ENCODE assay signal across 17 cellular contexts in genomic region chr2:171479154-171479814, GRCh38. TPM values are rescaled to one million over a fixed set of nuclear protein-coding genes. Genes with fewer than 3 reads are reported as not detected.
DNase-seq lines count a peak whose midpoint lies in the region; ATAC-seq, FAIRE-seq and TF ChIP-seq lines count a peak whose summit lies in the region.
"Had no signal": no experiment of that assay in that cellular context is flagged by ENCODE, and none has a peak within 500 bp of the region (broad histone marks: within the 10 kb centered on the region; RNA-seq: fewer than 3 reads in every experiment).

No MANE protein-coding gene starts in this region.

- RAD21 ChIA-PET in GM12878 (lab: Charles Lee; ENCODE audit: unreplicated experiment): interaction anchor here (1.0 to 1.2 kb wide), 2 partner anchors 33 to 506 kb away, joined by 3 read pairs; no protein-coding TSS in a partner anchor

- no peak overlapping the region for H2AK5ac ChIP-seq in trophoblast cell (ENCODE audit: low read length)

- no peak overlapping the region for H3K4me3 Mint-ChIP-seq in activated CD4-positive, alpha-beta memory T cell treated with anti-CD3 and anti-CD28 coated beads, Interleukin-2, amount 10 ng/mL, durations not matched to agents 7 days and 5 days
- H3K4me3 Mint-ChIP-seq: stimulated activated naive B cell treated with anti-CD40 and anti-IgM and Interleukin-4, amounts not matched to agents 10 μg/mL and 1 μg/mL and 100 μg/mL, for 72 hours had no signal

- no peaks in the 10 kb centered on the region for H4K20me1 ChIP-seq in GM12878 (ENCODE audit: control insufficient read depth, insufficient read depth)

- no peaks in the 10 kb centered on the region for H3K27me3 Mint-ChIP-seq in activated CD4-positive, alpha-beta memory T cell treated with anti-CD3 and anti-CD28 coated beads, Interleukin-2, amount 10 ng/mL, durations not matched to agents 7 days and 5 days
- H3K27me3 Mint-ChIP-seq: stimulated activated naive B cell treated with anti-CD40 and anti-IgM and Interleukin-4, amounts not matched to agents 10 μg/mL and 1 μg/mL and 100 μg/mL, for 72 hours had no signal

- no peak overlapping the region for H3K14ac ChIP-seq in trophoblast cell (ENCODE audit: low read length)

- no peaks in the 10 kb centered on the region for H3K9me3 ChIP-seq in GM12878 (replicated peaks; ENCODE audit: control insufficient read depth, insufficient read depth, low read length)
- H3K9me3 ChIP-seq in trophoblast cell (ENCODE audit: insufficient read depth, low read depth, low read length): peaks cover 1% of the 10 kb centered on the region
- H3K9me3 ChIP-seq: left lung, upper lobe of right lung had no signal

- H3K4me1 ChIP-seq in GM12878 (ENCODE audit: control insufficient read depth, insufficient read depth, low read length) (peaks cover 37% of the 10 kb centered on the region), trophoblast cell (ENCODE audit: control insufficient read depth in 1 of 2, insufficient read depth in 2 of 2, low read length in 2 of 2) (peaks cover 2% of the 10 kb centered on the region in 2 experiments)
- H3K4me1 ChIP-seq: left lung, upper lobe of right lung had no signal

- POLR2A ChIA-PET in GM12878 (lab: Charles Lee): no interaction called here
- POLR2A ChIA-PET in activated CD4-positive, alpha-beta memory T cell treated with anti-CD3 and anti-CD28 coated beads, Interleukin-2, amount 10 ng/mL, durations not matched to agents 7 days and 5 days (lab: Charles Lee): no interaction called here

- DNase-seq in GM12891 (ENCODE audit: insufficient read length, low spot score): no peak
- DNase-seq in GM12878 (ENCODE audit: low read depth, low spot score): peak; percentile 47
- no peak for DNase-seq in trophoblast cell
- DNase-seq in NCI-H524 (lab: John Stamatoyannopoulos, UW): no peak
- DNase-seq in activated CD4-positive, alpha-beta memory T cell treated with anti-CD3 and anti-CD28 coated beads, Interleukin-2, amount 10 ng/mL, durations not matched to agents 7 days and 5 days: no peak
- no peak for DNase-seq in hippocampal formation (lab: John Stamatoyannopoulos, UW)
- DNase-seq: activated gamma-delta T cell treated with Interleukin-2 at 50 U/mL for 16 hours; Calu3; left lung; NCI-H1436; NCI-H524 treated with DMSO at 0.1 percent for 48 hours; PC-9; stimulated activated naive B cell treated with anti-CD40 and anti-IgM and Interleukin-4, amounts not matched to agents 10 μg/mL and 1 μg/mL and 100 μg/mL, for 72 hours; upper lobe of right lung; WERI-Rb-1 had no signal

- FAIRE-seq in GM12891 (lab: Jason Lieb, UNC) (peak; percentile 26), GM12878 (lab: Jason Lieb, UNC) (peak; percentile 71)

- no peak overlapping the region for H3K27ac Mint-ChIP-seq in activated CD4-positive, alpha-beta memory T cell treated with anti-CD3 and anti-CD28 coated beads, Interleukin-2, amount 10 ng/mL, durations not matched to agents 7 days and 5 days
- H3K27ac Mint-ChIP-seq: stimulated activated naive B cell treated with anti-CD40 and anti-IgM and Interleukin-4, amounts not matched to agents 10 μg/mL and 1 μg/mL and 100 μg/mL, for 72 hours had no signal

- H3K9ac ChIP-seq in GM12878 (ENCODE audit: control insufficient read depth, insufficient read depth, low read length) (0 out of 2 replicates have a peak overlapping the region, but pooled peaks have one; percentile 21), trophoblast cell (ENCODE audit: low read length) (no peak overlapping the region)

- in situ Hi-C loops in GM12878 (cut with MboI): no loop called here

- peak overlapping the region; percentile 73 for H3K27ac ChIP-seq in GM12878 (ENCODE audit: control insufficient read depth, insufficient read depth)
- H3K27ac ChIP-seq in trophoblast cell (ENCODE audit: low read depth, low read length): no peak overlapping the region
- H3K27ac ChIP-seq: left lung, PC-9, upper lobe of right lung, WERI-Rb-1 had no signal

- TF ChIP-seq POLR2A in GM12891 (IDR thresholded peaks at IDR 0.05; ENCODE audit: low read depth, low read length) (no peak), GM12878 (IDR thresholded peaks at IDR 0.05; ENCODE audit: low read depth, low read length) (no peak)

- CTCF ChIA-PET in GM12878 (lab: Yijun Ruan, JAX): interaction anchor here (0.6 to 0.9 kb wide), 2 partner anchors 16 to 45 kb away, joined by 3 to 6 read pairs; partner anchors contain the start of genes DCAF17 and METTL8
- CTCF ChIA-PET in activated CD4-positive, alpha-beta memory T cell treated with anti-CD3 and anti-CD28 coated beads, Interleukin-2, amount 10 ng/mL, durations not matched to agents 7 days and 5 days (lab: Charles Lee): no interaction called here

- no peak overlapping the region for H3K23ac ChIP-seq in trophoblast cell (ENCODE audit: low read length)

- H2BK12ac ChIP-seq in trophoblast cell (ENCODE audit: low read length): no peak overlapping the region

- H4K8ac ChIP-seq in trophoblast cell (ENCODE audit: low read depth, low read length): no peak overlapping the region

- TF ChIP-seq RAD21 in GM12878 (IDR thresholded peaks at IDR 0.05; ENCODE audit: insufficient read depth, low read depth, low read length): peak; percentile 29

- intact Hi-C loops in GM12878 (cut with micrococcal nuclease; ENCODE audit: unreplicated experiment): no loop called here

- SMC1A ChIA-PET in GM12878 (lab: Charles Lee; ENCODE audit: uncharacterized antibody, unreplicated experiment): interaction anchor here (0.7 to 1.9 kb wide), 3 partner anchors 8 to 74 kb away, joined by 3 to 6 read pairs (median 6); no protein-coding TSS in a partner anchor

- TF ChIP-seq CTCF in GM12878 (IDR thresholded peaks at IDR 0.05 in 2 of 3, conservative IDR thresholded peaks at IDR 0.05 in 1 of 3; ENCODE audit: control insufficient read depth in 2 of 3, extremely low read depth in 1 of 3, insufficient read depth in 1 of 3, low read depth in 3 of 3, low read length in 3 of 3): no peak

- no peak overlapping the region for H4K91ac ChIP-seq in trophoblast cell (ENCODE audit: low read depth, low read length)

- H2AFZ ChIP-seq in GM12878 (ENCODE audit: control insufficient read depth, low read depth, low read length) (no peak overlapping the region), trophoblast cell (ENCODE audit: insufficient read depth, low read length, poor library complexity) (no peak overlapping the region)
- H2AFZ ChIP-seq: PC-9 had no signal

- H3K4me3 ChIP-seq in GM12878 (no peak overlapping the region), trophoblast cell (ENCODE audit: low read depth, low read length) (no peak overlapping the region)
- H3K4me3 ChIP-seq: left lung, PC-9, upper lobe of right lung had no signal

- H3K4ac ChIP-seq in trophoblast cell (ENCODE audit: low read depth, low read length): no peak overlapping the region

- H3K18ac ChIP-seq in trophoblast cell (ENCODE audit: low read length): no peak overlapping the region

- no TSS peak for BruUV-seq in GM12878 (replicated peaks; lab: Mats Ljungman, UMichigan)

- no peak for TF ChIP-seq EP300 in GM12878 (IDR thresholded peaks at IDR 0.05; ENCODE audit: borderline replicate concordance in 1 of 2, control insufficient read depth in 1 of 2, low read depth in 2 of 2, low read length in 2 of 2)

- peaks cover 26% of the 10 kb centered on the region for H3K36me3 Mint-ChIP-seq in activated CD4-positive, alpha-beta memory T cell treated with anti-CD3 and anti-CD28 coated beads, Interleukin-2, amount 10 ng/mL, durations not matched to agents 7 days and 5 days (ENCODE audit: low read depth)

- H3K9me3 Mint-ChIP-seq in activated CD4-positive, alpha-beta memory T cell treated with anti-CD3 and anti-CD28 coated beads, Interleukin-2, amount 10 ng/mL, durations not matched to agents 7 days and 5 days: no peaks in the 10 kb centered on the region
- H3K9me3 Mint-ChIP-seq: stimulated activated naive B cell treated with anti-CD40 and anti-IgM and Interleukin-4, amounts not matched to agents 10 μg/mL and 1 μg/mL and 100 μg/mL, for 72 hours had no signal

- H2BK5ac ChIP-seq in trophoblast cell (ENCODE audit: low read depth, low read length, poor library complexity): no peak overlapping the region

- H3K4me1 Mint-ChIP-seq in activated CD4-positive, alpha-beta memory T cell treated with anti-CD3 and anti-CD28 coated beads, Interleukin-2, amount 10 ng/mL, durations not matched to agents 7 days and 5 days: peaks cover 6% of the 10 kb centered on the region
- H3K4me1 Mint-ChIP-seq: stimulated activated naive B cell treated with anti-CD40 and anti-IgM and Interleukin-4, amounts not matched to agents 10 μg/mL and 1 μg/mL and 100 μg/mL, for 72 hours had no signal

- no peak overlapping the region for H2BK120ac ChIP-seq in trophoblast cell (ENCODE audit: insufficient read depth, low read length, poor library complexity)

- H3K4me2 ChIP-seq in GM12878 (ENCODE audit: control insufficient read depth, insufficient read depth): peak overlapping the region; percentile 82
- H3K4me2 ChIP-seq in trophoblast cell (ENCODE audit: low read length): no peak overlapping the region
- H3K4me2 ChIP-seq: PC-9 had no signal

- H3K36me3 ChIP-seq in GM12878 (ENCODE audit: control insufficient read depth in 2 of 2, insufficient read depth in 2 of 2, low read length in 1 of 2): peaks cover 4 to 7% of the 10 kb centered on the region in 2 experiments; a peak in 2 of 4 replicates
- H3K36me3 ChIP-seq in trophoblast cell (ENCODE audit: control insufficient read depth in 1 of 2, insufficient read depth in 2 of 2, low read length in 2 of 2): peaks cover 2% of the 10 kb centered on the region in 2 experiments

- 1% methylated on average over 3 of the region's 3 CpGs for WGBS in GM12878 (ENCODE audit: insufficient coverage, insufficient replicate concordance, low lambda C conversion rate, missing lambda C conversion rate)
- no CpG with 5 or more reads among the region's 3 CpGs for WGBS in trophoblast cell (ENCODE audit: extremely low coverage, insufficient coverage, insufficient read length)

- peak; percentile 59 for ATAC-seq in GM21360 (IDR thresholded peaks at IDR 0.05; ENCODE audit: unreplicated experiment)
- peak; percentile 52 for ATAC-seq in HG03342 (IDR thresholded peaks at IDR 0.05; ENCODE audit: unreplicated experiment)
- peak; percentile 79 for ATAC-seq in GM12878
- ATAC-seq: left lung; stimulated activated naive B cell treated with anti-CD40 and anti-IgM and Interleukin-4, amounts not matched to agents 10 μg/mL and 1 μg/mL and 100 μg/mL, for 72 hours; upper lobe of right lung had no signal

- no peaks in the 10 kb centered on the region for H3K79me1 ChIP-seq in trophoblast cell (ENCODE audit: low read length)

- H3K27me3 ChIP-seq in GM12878 (replicated peaks in 1 of 2; ENCODE audit: control insufficient read depth in 2 of 2, insufficient read depth in 2 of 2, low read length in 1 of 2) (no peaks in the 10 kb centered on the region), trophoblast cell (ENCODE audit: insufficient read depth, low read length) (no peaks in the 10 kb centered on the region)
- H3K27me3 ChIP-seq: left lung, upper lobe of right lung had no signal

- no peaks in the 10 kb centered on the region for H3K79me2 ChIP-seq in GM12878 (ENCODE audit: control insufficient read depth, insufficient read depth, low read length)
- no peaks in the 10 kb centered on the region for H3K79me2 ChIP-seq in trophoblast cell (ENCODE audit: control insufficient read depth, insufficient read depth, low read length, poor library complexity)

- H4K12ac ChIP-seq in trophoblast cell (ENCODE audit: low read depth, low read length): no peak overlapping the region

RNA-seq across cellular contexts. Expression of gene CYBRD1, which starts 43.0 kb away (rescaled TPM):
- 17.5 TPM for polyA plus RNA-seq in GM12891 (2012; ENCODE audit: low read depth, missing spikeins)
- total RNA-seq in GM12878 (2013; cell fraction: nucleolus; rRNA removed): 37.9 and 48.9 TPM in 2 replicates
- total RNA-seq in GM12878 (2014; rRNA removed): 25.3 and 34.8 TPM in 2 replicates
- 26.9 and 28.8 TPM in 2 replicates for total RNA-seq in GM12878 (2014; rRNA removed; fragmentation: Illumina TruSeq; extraction: Trizol)
- 33.0 and 34.8 TPM in 2 replicates for total RNA-seq in GM12878 (2021)
- 15.7 TPM for polyA plus RNA-seq in GM12878 (2011; ENCODE audit: low read depth)
- 26.1 and 26.4 TPM in 2 replicates for polyA plus RNA-seq in GM12878 (2011; rRNA removed)
- polyA plus RNA-seq in GM12878 (2011; cell fraction: cytosol; rRNA removed): 16.2 and 17.0 TPM in 2 replicates
- 8.7 and 9.5 TPM in 2 replicates for polyA plus RNA-seq in GM12878 (2011; cell fraction: nucleus; rRNA removed)
- polyA plus RNA-seq in GM12878 (2012): 30.9 and 38.5 TPM in 2 replicates
- polyA plus RNA-seq in GM12878 (2014; fragmentation: Illumina TruSeq; extraction: Trizol): 30.4 and 40.2 TPM in 2 replicates
- 10 to 100 TPM; 10.8 to 13.2 TPM for polyA plus RNA-seq in GM12878 (2014; fragmentation: Nextera tagmentation; extraction: Ambion mirVana)
- 24.2 and 31.9 TPM in 2 replicates for polyA plus RNA-seq in GM12878 (2014; rRNA removed)
- 10 to 100 TPM; 39.9 to 51.9 TPM for polyA plus RNA-seq in GM12878 (2016; fragmentation: Nextera tagmentation; extraction: Ambion mirVana)
- 16.5 and 17.7 TPM in 2 replicates for polyA minus RNA-seq in GM12878 (2011; rRNA and poly(A)+ RNA removed)
- 7.6 and 11.0 TPM in 2 replicates for polyA minus RNA-seq in GM12878 (2011; cell fraction: cytosol; rRNA and poly(A)+ RNA removed)
- 5.6 and 5.7 TPM in 2 replicates for polyA minus RNA-seq in GM12878 (2011; cell fraction: nucleus; rRNA and poly(A)+ RNA removed)
- polyA plus RNA-seq in trophoblast cell (2013): 1.1 and 1.2 TPM in 2 replicates
- total RNA-seq in activated CD4-positive, alpha-beta memory T cell treated with anti-CD3 and anti-CD28 coated beads, Interleukin-2, amount 10 ng/mL, durations not matched to agents 7 days and 5 days: under 1 TPM; 0.88 to 0.93 TPM

RNA-seq across cellular contexts. Expression of gene DCAF17, which starts 45.3 kb away (rescaled TPM):
- 8.4 TPM for polyA plus RNA-seq in GM12891 (2012; ENCODE audit: low read depth, missing spikeins)
- 94.6 and 99.0 TPM in 2 replicates for total RNA-seq in GM12878 (2013; cell fraction: nucleolus; rRNA removed)
- total RNA-seq in GM12878 (2014; rRNA removed): 28.6 and 30.6 TPM in 2 replicates
- total RNA-seq in GM12878 (2014; rRNA removed; fragmentation: Illumina TruSeq; extraction: Trizol): 26.2 and 27.1 TPM in 2 replicates
- 23.4 and 24.9 TPM in 2 replicates for total RNA-seq in GM12878 (2021)
- polyA plus RNA-seq in GM12878 (2011; ENCODE audit: low read depth): 6.5 TPM
- 32.9 and 43.0 TPM in 2 replicates for polyA plus RNA-seq in GM12878 (2011; rRNA removed)
- polyA plus RNA-seq in GM12878 (2011; cell fraction: cytosol; rRNA removed): 10.3 and 11.3 TPM in 2 replicates
- polyA plus RNA-seq in GM12878 (2011; cell fraction: nucleus; rRNA removed): 35.0 and 38.9 TPM in 2 replicates
- polyA plus RNA-seq in GM12878 (2012): 11.2 and 13.9 TPM in 2 replicates
- polyA plus RNA-seq in GM12878 (2014; fragmentation: Illumina TruSeq; extraction: Trizol): 26.7 and 31.8 TPM in 2 replicates
- polyA plus RNA-seq in GM12878 (2014; fragmentation: Nextera tagmentation; extraction: Ambion mirVana): 1 to 10 TPM; 5.2 to 5.6 TPM
- 15.3 and 16.4 TPM in 2 replicates for polyA plus RNA-seq in GM12878 (2014; rRNA removed)
- 10 to 100 TPM; 20.1 to 21.9 TPM for polyA plus RNA-seq in GM12878 (2016; fragmentation: Nextera tagmentation; extraction: Ambion mirVana)
- 26.2 and 44.1 TPM in 2 replicates for polyA minus RNA-seq in GM12878 (2011; rRNA and poly(A)+ RNA removed)
- polyA minus RNA-seq in GM12878 (2011; cell fraction: cytosol; rRNA and poly(A)+ RNA removed): 13.6 and 16.9 TPM in 2 replicates
- 21.5 and 34.2 TPM in 2 replicates for polyA minus RNA-seq in GM12878 (2011; cell fraction: nucleus; rRNA and poly(A)+ RNA removed)
- 9.6 and 10.0 TPM in 2 replicates for polyA plus RNA-seq in trophoblast cell (2013)
- total RNA-seq in activated CD4-positive, alpha-beta memory T cell treated with anti-CD3 and anti-CD28 coated beads, Interleukin-2, amount 10 ng/mL, durations not matched to agents 7 days and 5 days: 10 to 100 TPM; 12.8 to 14.8 TPM

RNA-seq across cellular contexts. Expression of gene METTL8, which starts 45.5 kb away (rescaled TPM):
- polyA plus RNA-seq in GM12891 (2012; ENCODE audit: low read depth, missing spikeins): 35.0 TPM
- total RNA-seq in GM12878 (2013; cell fraction: nucleolus; rRNA removed): 116 and 122 TPM in 2 replicates
- 31.3 and 35.7 TPM in 2 replicates for total RNA-seq in GM12878 (2014; rRNA removed)
- 52.6 and 53.2 TPM in 2 replicates for total RNA-seq in GM12878 (2014; rRNA removed; fragmentation: Illumina TruSeq; extraction: Trizol)
- 49.3 and 49.8 TPM in 2 replicates for total RNA-seq in GM12878 (2021)
- 15.4 TPM for polyA plus RNA-seq in GM12878 (2011; ENCODE audit: low read depth)
- 62.3 and 101 TPM in 2 replicates for polyA plus RNA-seq in GM12878 (2011; rRNA removed)
- 15.3 and 19.1 TPM in 2 replicates for polyA plus RNA-seq in GM12878 (2011; cell fraction: cytosol; rRNA removed)
- 15.9 and 21.8 TPM in 2 replicates for polyA plus RNA-seq in GM12878 (2011; cell fraction: nucleus; rRNA removed)
- 27.1 and 47.0 TPM in 2 replicates for polyA plus RNA-seq in GM12878 (2012)
- 56.2 and 65.7 TPM in 2 replicates for polyA plus RNA-seq in GM12878 (2014; fragmentation: Illumina TruSeq; extraction: Trizol)
- polyA plus RNA-seq in GM12878 (2014; fragmentation: Nextera tagmentation; extraction: Ambion mirVana): 10 to 100 TPM; 34.9 to 42.5 TPM
- polyA plus RNA-seq in GM12878 (2014; rRNA removed): 30.3 and 30.8 TPM in 2 replicates
- 10 to 100 TPM; 94.4 to 96.3 TPM for polyA plus RNA-seq in GM12878 (2016; fragmentation: Nextera tagmentation; extraction: Ambion mirVana)
- 26.0 and 42.8 TPM in 2 replicates for polyA minus RNA-seq in GM12878 (2011; rRNA and poly(A)+ RNA removed)
- 14.0 and 21.0 TPM in 2 replicates for polyA minus RNA-seq in GM12878 (2011; cell fraction: cytosol; rRNA and poly(A)+ RNA removed)
- polyA minus RNA-seq in GM12878 (2011; cell fraction: nucleus; rRNA and poly(A)+ RNA removed): 15.1 and 26.8 TPM in 2 replicates
- polyA plus RNA-seq in trophoblast cell (2013): 13.5 and 16.8 TPM in 2 replicates
- total RNA-seq in activated CD4-positive, alpha-beta memory T cell treated with anti-CD3 and anti-CD28 coated beads, Interleukin-2, amount 10 ng/mL, durations not matched to agents 7 days and 5 days: 10 to 100 TPM; 13.6 to 20.0 TPM

Comparison
In these comparisons a context has a peak if more than half of its experiments do, and no peak if none do; other contexts are left out.
1. RNA of gene CYBRD1, which starts 43.0 kb away (total RNA-seq): 25.3 to 48.9 TPM in GM12878; 0.88 to 0.93 TPM in activated CD4-positive, alpha-beta memory T cell treated with anti-CD3 and anti-CD28 coated beads, Interleukin-2, amount 10 ng/mL, durations not matched to agents 7 days and 5 days; every median in the first group is over 10 times any median in the second.
2. Peak in every context shown above with its lines, with median percentiles within 50 percentile points of each other: ATAC-seq.